Comparison of ENCODE assay signal across 9 cellular contexts in genomic region chr1:234770924-234771540, GRCh38.
DNase-seq lines count a peak whose midpoint lies in the region; ATAC-seq and TF ChIP-seq lines count a peak whose summit lies in the region.
"Had no signal": no experiment of that assay in that cellular context is flagged by ENCODE, and none has a peak within 500 bp of the region (broad histone marks: within the 10 kb centered on the region; RNA-seq: fewer than 3 reads in every experiment).

No MANE protein-coding gene starts in this region.

- H3K4me3 ChIP-seq in DND-41 (ENCODE audit: low read depth in 1 of 2, low read length in 2 of 2) (no peak overlapping the region), RWPE2 (ENCODE audit: severe bottlenecking) (no peak overlapping the region), sigmoid colon (no peak overlapping the region)
- H3K4me3 ChIP-seq in effector memory CD4-positive, alpha-beta T cell (ENCODE audit: insufficient read depth, low read depth, low read length, poor library complexity, severe bottlenecking), result no peak overlapping the region
- H3K4me3 ChIP-seq: uterus had no signal

- peak overlapping the region; percentile 47; the same call in 1 of the 2 replicates for H3K9ac ChIP-seq in DND-41 (ENCODE audit: low read depth, low read length)

- H2AFZ ChIP-seq in DND-41 (ENCODE audit: low read depth, low read length), result no peak overlapping the region

- H3K27ac ChIP-seq in DND-41 (ENCODE audit: low read length), result peak overlapping the region; percentile 79
- H3K27ac ChIP-seq in RWPE2 (ENCODE audit: poor library complexity, severe bottlenecking), result peak overlapping the region; percentile 67
- H3K27ac ChIP-seq in effector memory CD4-positive, alpha-beta T cell (ENCODE audit: insufficient read depth, low read length, poor library complexity, severe bottlenecking), result peak overlapping the region; percentile 64
- H3K27ac ChIP-seq in sigmoid colon, result peak overlapping the region; percentile 57 to 78 (median 68)

- H3K36me3 ChIP-seq in DND-41 (ENCODE audit: insufficient read depth, low read length), result no peaks in the 10 kb centered on the region
- H3K36me3 ChIP-seq in RWPE2 (ENCODE audit: low read depth), result no peaks in the 10 kb centered on the region
- no peaks in the 10 kb centered on the region for H3K36me3 ChIP-seq in effector memory CD4-positive, alpha-beta T cell (ENCODE audit: control insufficient read depth, insufficient read depth, low read length)
- no peaks in the 10 kb centered on the region for H3K36me3 ChIP-seq in sigmoid colon
- H3K36me3 ChIP-seq: uterus had no signal

- no peak for ATAC-seq in DND-41 (ENCODE audit: insufficient read depth, low read depth)
- ATAC-seq in RWPE2 (ENCODE audit: low read depth), result no peak

- H3K4me2 ChIP-seq in DND-41 (ENCODE audit: insufficient read depth, low read length), result peak overlapping the region; percentile 48; the same call in 1 of the 2 replicates

- no peak for TF ChIP-seq EP300 in sigmoid colon (IDR thresholded peaks at IDR 0.05)

- no peak for TF ChIP-seq CTCF in DND-41 (IDR thresholded peaks at IDR 0.05; ENCODE audit: borderline replicate concordance, extremely low read depth, low read length, poor library complexity, severe bottlenecking)
- TF ChIP-seq CTCF in RWPE2 (IDR thresholded peaks at IDR 0.05; ENCODE audit: poor library complexity, severe bottlenecking), result no peak
- TF ChIP-seq CTCF in sigmoid colon (IDR thresholded peaks at IDR 0.05), result no peak

- H3K79me2 ChIP-seq in DND-41 (ENCODE audit: insufficient read depth, low read length), result no peaks in the 10 kb centered on the region

- H3K4me1 ChIP-seq in DND-41 (ENCODE audit: insufficient read depth, low read length) (peaks cover 29% of the 10 kb centered on the region), RWPE2 (ENCODE audit: insufficient read depth, poor library complexity, severe bottlenecking) (peaks cover 13% of the 10 kb centered on the region), sigmoid colon (peaks cover 0 to 18% (median 16%) of the 10 kb centered on the region in 4 donors)
- peaks cover 35% of the 10 kb centered on the region for H3K4me1 ChIP-seq in effector memory CD4-positive, alpha-beta T cell (ENCODE audit: control insufficient read depth, insufficient read depth, low read length, poor library complexity, severe bottlenecking)
- H3K4me1 ChIP-seq: uterus had no signal

- TF ChIP-seq POLR2A in sigmoid colon (IDR thresholded peaks at IDR 0.05), result no peak

- DNase-seq in DND-41 (no peak), RWPE2 (ENCODE audit: low spot score) (no peak), sigmoid colon (no peak), COLO829 (ENCODE audit: low spot score) (no peak), A172 (ENCODE audit: low spot score) (no peak), UCSD-AML1 (lab: John Stamatoyannopoulos, UW; ENCODE audit: unreplicated experiment) (no peak)
- no peak for DNase-seq in effector memory CD4-positive, alpha-beta T cell
- DNase-seq: NCI-H1417 treated with DMSO at 0.1 percent for 48 hours, uterus had no signal

- no peaks in the 10 kb centered on the region for H4K20me1 ChIP-seq in DND-41 (ENCODE audit: insufficient read depth, low read length)

- H3K9me3 ChIP-seq in DND-41 (ENCODE audit: insufficient read depth, low read length, severe bottlenecking) (no peaks in the 10 kb centered on the region), RWPE2 (ENCODE audit: severe bottlenecking) (no peaks in the 10 kb centered on the region), sigmoid colon (no peaks in the 10 kb centered on the region)
- no peaks in the 10 kb centered on the region for H3K9me3 ChIP-seq in effector memory CD4-positive, alpha-beta T cell (ENCODE audit: control insufficient read depth, low read length)
- H3K9me3 ChIP-seq: uterus had no signal

- WGBS in sigmoid colon, 2 donors, result 96 to 98% methylated on average over 9 of the region's 9 CpGs

- intact Hi-C loops in sigmoid colon (cut with DNase I), result loop anchor here (5.0 kb wide), 1 partner anchor 44 kb away; no protein-coding TSS in a partner anchor

- H3K27me3 ChIP-seq in DND-41 (ENCODE audit: insufficient read depth, low read length, poor library complexity) (no peaks in the 10 kb centered on the region), RWPE2 (ENCODE audit: insufficient read depth, poor library complexity, severe bottlenecking) (no peaks in the 10 kb centered on the region), sigmoid colon (no peaks in the 10 kb centered on the region)
- no peaks in the 10 kb centered on the region for H3K27me3 ChIP-seq in effector memory CD4-positive, alpha-beta T cell (replicated peaks; ENCODE audit: control insufficient read depth, insufficient read depth, low read length, poor library complexity, severe bottlenecking)
- H3K27me3 ChIP-seq: uterus had no signal
